In the genomic region with DNA sequence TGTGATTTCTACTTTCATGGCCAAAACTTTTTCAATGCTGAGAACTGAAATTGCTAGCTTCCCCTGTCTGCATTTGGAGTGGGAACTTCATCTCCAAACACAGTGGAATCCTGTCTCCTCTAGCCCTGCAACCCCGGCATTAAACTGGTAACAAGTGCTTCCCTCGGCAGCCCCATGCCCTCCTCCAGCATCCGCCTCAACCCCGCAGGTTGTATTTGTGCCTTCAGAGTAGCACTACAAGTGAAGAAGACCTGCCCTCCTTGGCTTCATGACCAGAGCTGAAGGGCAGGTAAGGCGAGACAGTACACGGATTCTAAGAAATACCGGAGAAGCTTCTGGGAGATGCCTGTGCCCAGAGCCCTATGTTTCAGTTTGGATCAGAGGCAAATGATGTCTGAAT, we compare ENCODE assay signal across 32 cellular contexts. TPM values are rescaled to one million over a fixed set of nuclear protein-coding genes. Genes with fewer than 3 reads are reported as not detected.
"Had no signal": no experiment of that assay in that cellular context is flagged by ENCODE, and none has a peak within 500 bp of the region (broad histone marks: within the 10 kb centered on the region; RNA-seq: fewer than 3 reads in every experiment).

No MANE protein-coding gene starts in this region.

- H3K36me3 ChIP-seq: stomach, suprapubic skin, thoracic aorta, thyroid gland, tibial artery, tibial nerve, transverse colon, upper lobe of left lung, upper lobe of right lung, uterus, vagina had no signal

- ATAC-seq: stimulated activated effector memory CD8-positive, alpha-beta T cell treated with anti-CD3 and anti-CD28 coated beads, Interleukin-12 subunit alpha, Interleukin-12 subunit beta, amount 100 ng/mL, for 72 hours; stimulated activated memory B cell treated with anti-CD40 and anti-IgM and Interleukin-4, amounts not matched to agents 10 μg/mL and 1 μg/mL and 100 μg/mL, for 72 hours; stimulated activated naive B cell treated with anti-CD40 and anti-IgM and Interleukin-4, amounts not matched to agents 10 μg/mL and 1 μg/mL and 100 μg/mL, for 72 hours; stimulated activated naive CD8-positive, alpha-beta T cell treated with anti-CD3 and anti-CD28 coated beads, Interleukin-15, amount 100 ng/mL, for 72 hours; stimulated activated naive CD8-positive, alpha-beta T cell treated with anti-CD3 and anti-CD28 coated beads, Interleukin-15, Interleukin-2, amounts not matched to agents 100 U/mL and 50 U/mL, for 24 hours; upper lobe of right lung had no signal

- H3K27me3 ChIP-seq: testis, thyroid gland, tibial nerve, upper lobe of left lung, uterus, vagina had no signal

- H3K9me3 Mint-ChIP-seq: stimulated activated effector memory CD8-positive, alpha-beta T cell treated with anti-CD3 and anti-CD28 coated beads, Interleukin-12 subunit alpha, Interleukin-12 subunit beta, amount 100 ng/mL, for 72 hours; stimulated activated memory B cell treated with anti-CD40 and anti-IgM and Interleukin-4, amounts not matched to agents 10 μg/mL and 1 μg/mL and 100 μg/mL, for 72 hours; stimulated activated naive CD8-positive, alpha-beta T cell treated with anti-CD3 and anti-CD28 coated beads, Interleukin-15, amount 100 ng/mL, for 72 hours; type B pancreatic cell had no signal

- H3K27ac ChIP-seq: stomach, suprapubic skin, testis, thoracic aorta, thyroid gland, tibial artery, tibial nerve, transverse colon, upper lobe of left lung, upper lobe of right lung, uterus, vagina had no signal

- DNase-seq: stimulated activated CD4-positive, alpha-beta T cell treated with anti-CD3 and anti-CD28 coated beads, Interleukin-2, amount 100 ng/mL, for 48 hours; stimulated activated CD4-positive, alpha-beta T cell treated with anti-CD3 and anti-CD28 coated beads, Interleukin-4, amount 100 ng/mL, for 1 hour; stimulated activated CD4-positive, alpha-beta T cell treated with anti-CD3 and anti-CD28 coated beads, Interleukin-4, amount 100 ng/mL, for 24 hours; stimulated activated CD4-positive, alpha-beta T cell treated with anti-CD3 and anti-CD28 coated beads, Interleukin-4, amount 100 ng/mL, for 4 hours; stimulated activated CD8-positive, alpha-beta memory T cell treated with anti-CD3 and anti-CD28 coated beads, Interleukin-4, amount 100 ng/mL, for 48 hours; stimulated activated naive B cell treated with anti-CD40 and anti-IgM and Interleukin-4, amounts not matched to agents 10 μg/mL and 1 μg/mL and 100 μg/mL, for 72 hours; stimulated activated naive CD4-positive, alpha-beta T cell; stimulated activated naive CD4-positive, alpha-beta T cell treated with Interleukin-2 at 50 U/mL for 16 hours; stimulated activated naive CD8-positive, alpha-beta T cell treated with anti-CD3 and anti-CD28 coated beads, Interleukin-15, amount 100 ng/mL, for 72 hours; stimulated activated naive CD8-positive, alpha-beta T cell treated with anti-CD3 and anti-CD28 coated beads, Interleukin-15, Interleukin-2, amounts not matched to agents 100 U/mL and 50 U/mL, for 24 hours; stomach; substantia nigra; testis; thyroid gland; tibial artery; transverse colon; trophoblast cell; upper lobe of left lung; upper lobe of right lung; uterus had no signal

- H3K4me3 ChIP-seq: stomach, suprapubic skin, testis, thoracic aorta, thyroid gland, tibial artery, tibial nerve, transverse colon, upper lobe of left lung, upper lobe of right lung, uterus, vagina had no signal

- H3K4me1 ChIP-seq: stomach, suprapubic skin, testis, thyroid gland, tibial artery, tibial nerve, transverse colon, upper lobe of left lung, upper lobe of right lung, uterus, vagina had no signal

- H3K9me3 ChIP-seq: suprapubic skin, testis, thoracic aorta, thyroid gland, tibial artery, tibial nerve, transverse colon, upper lobe of right lung, uterus, vagina had no signal

- H3K36me3 Mint-ChIP-seq: stimulated activated effector memory CD8-positive, alpha-beta T cell treated with anti-CD3 and anti-CD28 coated beads, Interleukin-12 subunit alpha, Interleukin-12 subunit beta, amount 100 ng/mL, for 72 hours; stimulated activated memory B cell treated with anti-CD40 and anti-IgM and Interleukin-4, amounts not matched to agents 10 μg/mL and 1 μg/mL and 100 μg/mL, for 72 hours; stimulated activated naive B cell treated with anti-CD40 and anti-IgM and Interleukin-4, amounts not matched to agents 10 μg/mL and 1 μg/mL and 100 μg/mL, for 72 hours; type B pancreatic cell had no signal

- H3K4me1 Mint-ChIP-seq: stimulated activated effector memory CD8-positive, alpha-beta T cell treated with anti-CD3 and anti-CD28 coated beads, Interleukin-12 subunit alpha, Interleukin-12 subunit beta, amount 100 ng/mL, for 72 hours; stimulated activated memory B cell treated with anti-CD40 and anti-IgM and Interleukin-4, amounts not matched to agents 10 μg/mL and 1 μg/mL and 100 μg/mL, for 72 hours; stimulated activated naive B cell treated with anti-CD40 and anti-IgM and Interleukin-4, amounts not matched to agents 10 μg/mL and 1 μg/mL and 100 μg/mL, for 72 hours; stimulated activated naive CD8-positive, alpha-beta T cell treated with anti-CD3 and anti-CD28 coated beads, Interleukin-15, amount 100 ng/mL, for 72 hours had no signal

- H3K4me3 Mint-ChIP-seq: stimulated activated effector memory CD8-positive, alpha-beta T cell treated with anti-CD3 and anti-CD28 coated beads, Interleukin-12 subunit alpha, Interleukin-12 subunit beta, amount 100 ng/mL, for 72 hours; stimulated activated memory B cell treated with anti-CD40 and anti-IgM and Interleukin-4, amounts not matched to agents 10 μg/mL and 1 μg/mL and 100 μg/mL, for 72 hours; stimulated activated naive B cell treated with anti-CD40 and anti-IgM and Interleukin-4, amounts not matched to agents 10 μg/mL and 1 μg/mL and 100 μg/mL, for 72 hours; stimulated activated naive CD8-positive, alpha-beta T cell treated with anti-CD3 and anti-CD28 coated beads, Interleukin-15, amount 100 ng/mL, for 72 hours; stimulated activated naive CD8-positive, alpha-beta T cell treated with anti-CD3 and anti-CD28 coated beads, Interleukin-15, Interleukin-2, amounts not matched to agents 100 ng/mL and 50 ng/mL, for 24 hours; type B pancreatic cell had no signal

- H3K27ac Mint-ChIP-seq: stimulated activated effector memory CD8-positive, alpha-beta T cell treated with anti-CD3 and anti-CD28 coated beads, Interleukin-12 subunit alpha, Interleukin-12 subunit beta, amount 100 ng/mL, for 72 hours; stimulated activated memory B cell treated with anti-CD40 and anti-IgM and Interleukin-4, amounts not matched to agents 10 μg/mL and 1 μg/mL and 100 μg/mL, for 72 hours; stimulated activated naive B cell treated with anti-CD40 and anti-IgM and Interleukin-4, amounts not matched to agents 10 μg/mL and 1 μg/mL and 100 μg/mL, for 72 hours; stimulated activated naive CD8-positive, alpha-beta T cell treated with anti-CD3 and anti-CD28 coated beads, Interleukin-15, amount 100 ng/mL, for 72 hours; stimulated activated naive CD8-positive, alpha-beta T cell treated with anti-CD3 and anti-CD28 coated beads, Interleukin-15, Interleukin-2, amounts not matched to agents 100 ng/mL and 50 ng/mL, for 24 hours; type B pancreatic cell had no signal

RNA-seq across cellular contexts. Expression of gene C10orf53, which starts 16.9 kb away (rescaled TPM):
- total RNA-seq: stomach, subcutaneous adipose tissue, suprapubic skin, temporal lobe, thoracic aorta, thyroid gland, tibial nerve, transverse colon, upper lobe of left lung, upper lobe of right lung, ureter, urinary bladder, uterus, vagina had no signal
